2 cellular contexts compared by ENCODE assay signal in genomic region chr17:46895171-46895570, GRCh38.
TF ChIP-seq lines count a peak whose summit lies in the region.

No MANE protein-coding gene starts in this region.

TF ChIP-seq in IMR-90, 13 proteins besides CTCF, POLR2A, EP300 and RAD21:
- TF ChIP-seq RFX5 (IDR thresholded peaks at IDR 0.05; ENCODE audit: low read depth, low read length) (no peak), CHD1 (IDR thresholded peaks at IDR 0.05; ENCODE audit: low read depth, low read length) (no peak), MAFK (IDR thresholded peaks at IDR 0.05; ENCODE audit: low read depth, low read length) (no peak), NFE2L2 (IDR thresholded peaks at IDR 0.05; ENCODE audit: low read depth, low read length) (no peak), USF2 (IDR thresholded peaks at IDR 0.05; ENCODE audit: low read depth, low read length) (no peak), SMC3 (IDR thresholded peaks at IDR 0.05; ENCODE audit: low read depth, low read length) (no peak), FOS (IDR thresholded peaks at IDR 0.05; ENCODE audit: low read depth, low read length) (no peak), BHLHE40 (IDR thresholded peaks at IDR 0.05; ENCODE audit: low read depth, low read length) (no peak), ELK1 (IDR thresholded peaks at IDR 0.05; ENCODE audit: borderline replicate concordance, low read depth, low read length) (no peak), MAZ (IDR thresholded peaks at IDR 0.05; ENCODE audit: borderline replicate concordance, low read depth, low read length) (no peak), RCOR1 (IDR thresholded peaks at IDR 0.05; ENCODE audit: insufficient replicate concordance, low read length) (no peak), CEBPB (IDR thresholded peaks at IDR 0.05; ENCODE audit: low read depth, low read length) (no peak), MXI1 (IDR thresholded peaks at IDR 0.05; ENCODE audit: borderline replicate concordance, low read depth, low read length) (no peak)

TF ChIP-seq in HEK293T, 16 proteins besides CTCF, POLR2A, EP300 and RAD21:
- TF ChIP-seq SUZ12 (IDR thresholded peaks at IDR 0.05) (no peak), BHLHE40 (IDR thresholded peaks at IDR 0.05; ENCODE audit: borderline replicate concordance) (no peak), FOXM1 (IDR thresholded peaks at IDR 0.05; ENCODE audit: borderline replicate concordance) (no peak)
